In genomic region chr3:4332991-4333390, GRCh38 we compare ENCODE assay signal across 1 cellular context.
A peak's percentile ranks its signal among the peaks of the same experiment; 100 is the strongest.
TF ChIP-seq lines count a peak whose summit lies in the region.

No MANE protein-coding gene starts in this region.

TF ChIP-seq in HepG2, 621 proteins besides CTCF, POLR2A, EP300 and RAD21 (continued from another document):
- no peak for TF ChIP-seq PTBP1 (IDR thresholded peaks at IDR 0.05; ENCODE audit: low read depth, low read length, poor library complexity, severe bottlenecking)
- no peak for TF ChIP-seq KAT7 (CRISPR knock-in tag; IDR thresholded peaks at IDR 0.05; ENCODE audit: borderline replicate concordance)
- 0 out of 2 replicates have a peak, but pooled peaks have one; percentile 4 for TF ChIP-seq ELF3 (CRISPR knock-in tag; IDR thresholded peaks at IDR 0.05)
- no peak for TF ChIP-seq REST (IDR thresholded peaks at IDR 0.05; ENCODE audit: borderline replicate concordance in 1 of 2, low read depth in 1 of 2, low read length in 2 of 2)
- TF ChIP-seq PAXIP1 (CRISPR knock-in tag; conservative IDR thresholded peaks at IDR 0.05), result peak; percentile 44
- TF ChIP-seq RXRB (CRISPR knock-in tag; IDR thresholded peaks at IDR 0.05; ENCODE audit: borderline replicate concordance), result peak; percentile 21; the same call in 1 of the 2 replicates
- no peak for TF ChIP-seq ZNF550 (CRISPR knock-in tag; IDR thresholded peaks at IDR 0.05; ENCODE audit: borderline replicate concordance)
- no peak for TF ChIP-seq JUNB (CRISPR knock-in tag; IDR thresholded peaks at IDR 0.05; ENCODE audit: borderline replicate concordance)
- no peak for TF ChIP-seq MAF1 (CRISPR knock-in tag; IDR thresholded peaks at IDR 0.05; ENCODE audit: borderline replicate concordance)
- no peak for TF ChIP-seq STAT5B (CRISPR knock-in tag; IDR thresholded peaks at IDR 0.05)
- TF ChIP-seq SCMH1 (CRISPR knock-in tag; IDR thresholded peaks at IDR 0.05; ENCODE audit: borderline replicate concordance), result no peak
- no peak for TF ChIP-seq SOX6 (IDR thresholded peaks at IDR 0.05)
- TF ChIP-seq SOX6 (CRISPR knock-in tag; IDR thresholded peaks at IDR 0.05), result no peak
- TF ChIP-seq HDAC1 (CRISPR knock-in tag; IDR thresholded peaks at IDR 0.05), result peak; percentile 40; the same call in 1 of the 2 replicates
- no peak for TF ChIP-seq HOXA7 (CRISPR knock-in tag; IDR thresholded peaks at IDR 0.05)
- TF ChIP-seq ZC3H13 (CRISPR knock-in tag; IDR thresholded peaks at IDR 0.05), result no peak
- peak; percentile 85 for TF ChIP-seq NR2C2 (CRISPR knock-in tag; IDR thresholded peaks at IDR 0.05; ENCODE audit: borderline replicate concordance)
- no peak for TF ChIP-seq ZSCAN21 (CRISPR knock-in tag; IDR thresholded peaks at IDR 0.05; ENCODE audit: borderline replicate concordance)
- TF ChIP-seq ZNF292 (CRISPR knock-in tag; IDR thresholded peaks at IDR 0.05; ENCODE audit: borderline replicate concordance, low read depth), result no peak; the same call in 1 of the 2 replicates
- no peak for TF ChIP-seq ELK4 (CRISPR knock-in tag; IDR thresholded peaks at IDR 0.05; ENCODE audit: borderline replicate concordance)
- TF ChIP-seq POLR2AphosphoS2 (IDR thresholded peaks at IDR 0.05; ENCODE audit: low read depth, low read length), result no peak
- no peak for TF ChIP-seq ZSCAN30 (CRISPR knock-in tag; IDR thresholded peaks at IDR 0.05)
- no peak for TF ChIP-seq ZBTB42 (CRISPR knock-in tag; IDR thresholded peaks at IDR 0.05)
- no peak for TF ChIP-seq GMEB2 (CRISPR knock-in tag; IDR thresholded peaks at IDR 0.05; ENCODE audit: low read depth)
- no peak for TF ChIP-seq ZNF484 (CRISPR knock-in tag; IDR thresholded peaks at IDR 0.05; ENCODE audit: borderline replicate concordance, low read depth)
- TF ChIP-seq AHDC1 (CRISPR knock-in tag; IDR thresholded peaks at IDR 0.05; ENCODE audit: borderline replicate concordance), result no peak
- peak; percentile 48 for TF ChIP-seq SAP130 (CRISPR knock-in tag; IDR thresholded peaks at IDR 0.05; ENCODE audit: low read depth)
- no peak for TF ChIP-seq KMT2A (CRISPR knock-in tag; IDR thresholded peaks at IDR 0.05)
- TF ChIP-seq NFYB (CRISPR knock-in tag; IDR thresholded peaks at IDR 0.05), result no peak
- no peak for TF ChIP-seq PAWR (CRISPR knock-in tag; IDR thresholded peaks at IDR 0.05; ENCODE audit: borderline replicate concordance)
- no peak for TF ChIP-seq GABPA (IDR thresholded peaks at IDR 0.05; ENCODE audit: low read depth, low read length)
- peak; percentile 79 for TF ChIP-seq GABPA (CRISPR knock-in tag; IDR thresholded peaks at IDR 0.05; ENCODE audit: low read depth)
- no peak for TF ChIP-seq PBX3 (CRISPR knock-in tag; IDR thresholded peaks at IDR 0.05; ENCODE audit: borderline replicate concordance)
- no peak for TF ChIP-seq ZNF446 (CRISPR knock-in tag; IDR thresholded peaks at IDR 0.05)
- no peak for TF ChIP-seq SRSF4 (IDR thresholded peaks at IDR 0.05; ENCODE audit: low read depth, low read length, poor library complexity, severe bottlenecking)
